In the genomic region with DNA sequence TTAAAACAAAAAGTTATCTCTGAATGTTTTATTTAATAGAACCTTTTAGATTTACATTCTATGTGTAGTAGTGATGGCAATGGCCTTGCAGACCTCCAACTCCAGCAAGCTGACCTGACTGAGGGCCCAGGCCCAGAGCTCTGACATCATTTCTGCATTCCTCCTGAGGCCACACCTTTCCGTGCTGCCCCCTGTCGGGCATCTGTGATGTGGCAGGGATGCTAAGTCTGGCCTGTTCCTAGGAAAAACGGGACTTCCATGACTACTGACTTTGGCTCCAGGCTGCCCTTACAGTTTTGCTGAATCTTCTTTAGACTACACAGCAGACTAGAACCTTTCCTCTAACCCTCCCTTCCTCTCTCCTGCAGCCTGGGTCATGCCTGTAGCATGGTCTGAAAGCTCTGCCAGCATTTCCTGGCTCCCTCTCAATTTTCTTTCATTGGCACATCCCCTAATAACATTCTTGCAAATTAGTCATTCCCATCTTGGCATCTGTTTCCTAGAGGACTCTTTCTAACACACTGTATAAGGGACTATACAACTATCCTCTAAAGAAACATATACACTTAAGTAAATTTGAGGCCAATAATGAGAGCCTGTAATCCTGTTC, we compare ENCODE assay signal across 1 cellular context.
TF ChIP-seq lines count a peak whose summit lies in the region.

No MANE protein-coding gene starts in this region.

TF ChIP-seq in K562, 482 proteins besides CTCF, POLR2A, EP300 and RAD21 (continued from another document):
- TF ChIP-seq, protein P1, sequence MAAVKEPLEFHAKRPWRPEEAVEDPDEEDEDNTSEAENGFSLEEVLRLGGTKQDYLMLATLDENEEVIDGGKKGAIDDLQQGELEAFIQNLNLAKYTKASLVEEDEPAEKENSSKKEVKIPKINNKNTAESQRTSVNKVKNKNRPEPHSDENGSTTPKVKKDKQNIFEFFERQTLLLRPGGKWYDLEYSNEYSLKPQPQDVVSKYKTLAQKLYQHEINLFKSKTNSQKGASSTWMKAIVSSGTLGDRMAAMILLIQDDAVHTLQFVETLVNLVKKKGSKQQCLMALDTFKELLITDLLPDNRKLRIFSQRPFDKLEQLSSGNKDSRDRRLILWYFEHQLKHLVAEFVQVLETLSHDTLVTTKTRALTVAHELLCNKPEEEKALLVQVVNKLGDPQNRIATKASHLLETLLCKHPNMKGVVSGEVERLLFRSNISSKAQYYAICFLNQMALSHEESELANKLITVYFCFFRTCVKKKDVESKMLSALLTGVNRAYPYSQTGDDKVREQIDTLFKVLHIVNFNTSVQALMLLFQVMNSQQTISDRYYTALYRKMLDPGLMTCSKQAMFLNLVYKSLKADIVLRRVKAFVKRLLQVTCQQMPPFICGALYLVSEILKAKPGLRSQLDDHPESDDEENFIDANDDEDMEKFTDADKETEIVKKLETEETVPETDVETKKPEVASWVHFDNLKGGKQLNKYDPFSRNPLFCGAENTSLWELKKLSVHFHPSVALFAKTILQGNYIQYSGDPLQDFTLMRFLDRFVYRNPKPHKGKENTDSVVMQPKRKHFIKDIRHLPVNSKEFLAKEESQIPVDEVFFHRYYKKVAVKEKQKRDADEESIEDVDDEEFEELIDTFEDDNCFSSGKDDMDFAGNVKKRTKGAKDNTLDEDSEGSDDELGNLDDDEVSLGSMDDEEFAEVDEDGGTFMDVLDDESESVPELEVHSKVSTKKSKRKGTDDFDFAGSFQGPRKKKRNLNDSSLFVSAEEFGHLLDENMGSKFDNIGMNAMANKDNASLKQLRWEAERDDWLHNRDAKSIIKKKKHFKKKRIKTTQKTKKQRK (IDR thresholded peaks at IDR 0.05; ENCODE audit: borderline replicate concordance, low read depth, low read length), result no peak
- TF ChIP-seq, protein P2, sequence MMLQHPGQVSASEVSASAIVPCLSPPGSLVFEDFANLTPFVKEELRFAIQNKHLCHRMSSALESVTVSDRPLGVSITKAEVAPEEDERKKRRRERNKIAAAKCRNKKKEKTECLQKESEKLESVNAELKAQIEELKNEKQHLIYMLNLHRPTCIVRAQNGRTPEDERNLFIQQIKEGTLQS (IDR thresholded peaks at IDR 0.05), result 0 out of 2 replicates have a peak, but pooled peaks have one; percentile 28
- TF ChIP-seq, protein P2 (CRISPR knock-in tag; conservative IDR thresholded peaks at IDR 0.05), result no peak
- TF ChIP-seq ARHGAP35 (IDR thresholded peaks at IDR 0.05; ENCODE audit: partially characterized antibody) (no peak), CREB1 (IDR thresholded peaks at IDR 0.05) (no peak), CREB1 (CRISPR knock-in tag; IDR thresholded peaks at IDR 0.05) (0 out of 2 replicates have a peak, but pooled peaks have one; percentile 10), BRD9 (IDR thresholded peaks at IDR 0.05; ENCODE audit: low read depth, partially characterized antibody) (no peak)
TF ChIP-seq in K562: peak in this region for 16.
